ENCODE assay signal across 15 cellular contexts in the genomic region with DNA sequence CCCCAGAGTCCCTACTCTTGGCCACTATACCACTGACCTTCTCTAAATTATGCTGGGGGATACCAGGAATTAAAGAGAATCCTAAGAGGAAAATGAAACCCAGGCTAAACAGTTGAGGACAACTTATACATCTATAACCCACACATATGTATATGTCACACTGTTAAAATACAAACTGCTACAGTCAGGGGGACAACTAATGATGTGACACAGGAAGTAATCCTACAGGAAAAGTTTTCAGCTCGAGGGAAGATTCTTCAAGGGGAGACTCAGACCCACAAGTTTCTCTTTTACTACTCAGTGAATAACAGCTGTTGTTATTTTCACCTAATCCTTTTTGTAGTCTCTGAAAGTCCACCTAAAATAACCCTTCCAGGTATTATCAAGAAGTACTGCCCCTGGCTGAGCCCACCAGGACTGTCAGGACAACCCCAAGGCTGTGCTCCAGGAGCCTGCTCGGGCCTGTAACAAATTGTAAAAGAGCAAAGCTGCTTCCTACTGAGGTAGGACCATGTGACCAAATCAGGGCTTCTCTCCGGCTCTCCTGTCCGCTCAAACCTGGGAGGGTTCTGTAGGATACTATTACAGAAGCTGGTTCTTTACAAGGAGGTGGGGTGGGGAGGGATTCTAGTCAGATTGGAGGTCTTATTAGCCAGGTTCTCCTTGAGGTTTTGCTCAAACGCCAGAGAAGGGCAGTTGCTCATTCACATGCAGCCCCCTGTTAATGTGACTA.
"Had no signal": no experiment of that assay in that cellular context is flagged by ENCODE, and none has a peak within 500 bp of the region (broad histone marks: within the 10 kb centered on the region; RNA-seq: fewer than 3 reads in every experiment).

No MANE protein-coding gene starts in this region.

- H3K36me3 ChIP-seq: cardiac muscle cell, left ventricle myocardium inferior, transverse colon had no signal

- H3K27ac Mint-ChIP-seq: activated B cell treated with CpG ODN at 0.5 μM for 24 hours; activated CD4-positive, alpha-beta T cell treated with anti-CD3 and anti-CD28 coated beads, Interleukin-2, amount 10 ng/mL, durations not matched to agents 7 days and 5 days; memory B cell; naive thymus-derived CD8-positive, alpha-beta T cell had no signal

- H3K4me3 ChIP-seq: cardiac muscle cell, left ventricle myocardium inferior, transverse colon had no signal

- H3K4me1 Mint-ChIP-seq: activated B cell treated with CpG ODN at 0.5 μM for 24 hours; naive thymus-derived CD8-positive, alpha-beta T cell had no signal

- H3K36me3 Mint-ChIP-seq: memory B cell; naive thymus-derived CD8-positive, alpha-beta T cell had no signal

- ATAC-seq: esophagus mucosa; naive thymus-derived CD8-positive, alpha-beta T cell; sciatic nerve; stimulated activated naive CD8-positive, alpha-beta T cell treated with anti-CD3 and anti-CD28 coated beads, Interleukin-15, Interleukin-2, amounts not matched to agents 100 U/mL and 50 U/mL, for 24 hours had no signal

- H3K9me3 Mint-ChIP-seq: activated B cell treated with CpG ODN at 0.5 μM for 24 hours, memory B cell had no signal

- H3K27me3 Mint-ChIP-seq: activated B cell treated with CpG ODN at 0.5 μM for 24 hours; activated CD4-positive, alpha-beta T cell treated with anti-CD3 and anti-CD28 coated beads, Interleukin-2, amount 10 ng/mL, durations not matched to agents 7 days and 5 days; naive thymus-derived CD8-positive, alpha-beta T cell had no signal

- H3K4me1 ChIP-seq: transverse colon had no signal

- DNase-seq: activated B cell treated with CpG ODN at 0.5 μM for 24 hours; activated CD4-positive, alpha-beta T cell treated with anti-CD3 and anti-CD28 coated beads, Interleukin-2, amount 10 ng/mL, durations not matched to agents 7 days and 5 days; activated naive CD4-positive, alpha-beta T cell treated with Interleukin-2 at 50 U/mL for 16 hours; aorta; hippocampal formation; left ventricle myocardium inferior; naive thymus-derived CD8-positive, alpha-beta T cell; stimulated activated naive CD8-positive, alpha-beta T cell treated with anti-CD3 and anti-CD28 coated beads, Interleukin-15, Interleukin-2, amounts not matched to agents 100 U/mL and 50 U/mL, for 24 hours; transverse colon had no signal

- H3K4me3 Mint-ChIP-seq: activated B cell treated with CpG ODN at 0.5 μM for 24 hours; activated CD4-positive, alpha-beta T cell treated with anti-CD3 and anti-CD28 coated beads, Interleukin-2, amount 10 ng/mL, durations not matched to agents 7 days and 5 days; memory B cell; naive thymus-derived CD8-positive, alpha-beta T cell had no signal

- FAIRE-seq: keratinocyte, TTC549 had no signal

- H3K27ac ChIP-seq: cardiac muscle cell, left ventricle myocardium inferior, transverse colon had no signal

- H3K27me3 ChIP-seq: transverse colon had no signal

- H3K9me3 ChIP-seq: left ventricle myocardium inferior, transverse colon had no signal
